8 cellular contexts compared by ENCODE assay signal in genomic region chr5:53479045-53479655, GRCh38. TPM values are rescaled to one million over a fixed set of nuclear protein-coding genes. Genes with fewer than 3 reads are reported as not detected.
DNase-seq lines count a peak whose midpoint lies in the region; ATAC-seq and TF ChIP-seq lines count a peak whose summit lies in the region.

No MANE protein-coding gene starts in this region.

- peaks cover 8% of the 10 kb centered on the region for H3K9me1 ChIP-seq in IMR-90 (ENCODE audit: insufficient read depth, low read length)

- H3K4me1 Mint-ChIP-seq in central memory CD8-positive, alpha-beta T cell: peaks cover 46% of the 10 kb centered on the region
- H3K4me1 Mint-ChIP-seq in naive B cell: peaks cover 33 to 40% (median 38%) of the 10 kb centered on the region in 3 donors

- 0 out of 2 replicates have a peak overlapping the region, but pooled peaks have one; percentile 6 for H3K9ac ChIP-seq in BLaER1
- H3K9ac ChIP-seq in IMR-90 (ENCODE audit: low read depth, low read length): peak overlapping the region; percentile 93
- H3K9ac ChIP-seq in Karpas-422 (ENCODE audit: low read length): no peak overlapping the region

- peaks cover 64% of the 10 kb centered on the region for H3K27me3 ChIP-seq in BLaER1
- no peaks in the 10 kb centered on the region for H3K27me3 ChIP-seq in IMR-90 (ENCODE audit: control insufficient read depth, insufficient read depth, low read length)
- H3K27me3 ChIP-seq in Karpas-422 (ENCODE audit: low read length): no peaks in the 10 kb centered on the region

- peak overlapping the region; percentile 3; the same call in 1 of the 2 replicates for H3K23ac ChIP-seq in IMR-90 (ENCODE audit: low read depth, low read length)

- H3K9me3 Mint-ChIP-seq in central memory CD8-positive, alpha-beta T cell: no peaks in the 10 kb centered on the region
- peaks cover 0 to 4% (median 0%) of the 10 kb centered on the region in 7 donors for H3K9me3 Mint-ChIP-seq in naive B cell

- TF ChIP-seq POLR2A in IMR-90 (IDR thresholded peaks at IDR 0.05; ENCODE audit: low read depth, low read length): peak; percentile 11; the same call in 1 of the 2 replicates

- peak overlapping the region; percentile 72; the same call in 1 of the 2 replicates for H4K5ac ChIP-seq in IMR-90 (ENCODE audit: low read depth, low read length)

- H3K27me3 Mint-ChIP-seq in central memory CD8-positive, alpha-beta T cell: peaks cover 84% of the 10 kb centered on the region
- H3K27me3 Mint-ChIP-seq in naive B cell: peaks cover 46 to 74% (median 63%) of the 10 kb centered on the region in 3 donors

- H2AFZ ChIP-seq in IMR-90 (replicated peaks; ENCODE audit: low read length, poor library complexity) (peak overlapping the region; percentile 90), Karpas-422 (ENCODE audit: low read length) (no peak overlapping the region)

- H3K36me3 Mint-ChIP-seq in central memory CD8-positive, alpha-beta T cell (ENCODE audit: insufficient read depth): peaks cover 12% of the 10 kb centered on the region
- H3K36me3 Mint-ChIP-seq in naive B cell: peaks cover 0 to 16% of the 10 kb centered on the region in 2 donors

- peaks cover 50% of the 10 kb centered on the region for H4K20me1 ChIP-seq in BLaER1
- H4K20me1 ChIP-seq in IMR-90 (ENCODE audit: insufficient read depth, low read length): peaks cover 13% of the 10 kb centered on the region; the same call in 1 of the 2 replicates
- no peaks in the 10 kb centered on the region for H4K20me1 ChIP-seq in Karpas-422 (ENCODE audit: insufficient read depth, low read depth, low read length)

- H2BK120ac ChIP-seq in IMR-90 (ENCODE audit: low read depth, low read length): peak overlapping the region; percentile 93

- H3K14ac ChIP-seq in IMR-90 (replicated peaks; ENCODE audit: low read depth, low read length): peak overlapping the region; percentile 50

- dilution Hi-C loops in IMR-90 (cut with HindIII; ENCODE audit: low sequenced_read_pairs, unreplicated experiment): no loop called here

- H3K4me1 ChIP-seq in BLaER1 (peaks cover 36% of the 10 kb centered on the region), IMR-90 (ENCODE audit: control insufficient read depth, insufficient read depth, low read length) (peaks cover 12% of the 10 kb centered on the region), Karpas-422 (ENCODE audit: low read length) (peaks cover 15% of the 10 kb centered on the region)

- H2BK5ac ChIP-seq in IMR-90 (ENCODE audit: low read depth, low read length, poor library complexity, severe bottlenecking): peak overlapping the region; percentile 82

- ATAC-seq in IMR-90 (ENCODE audit: low read depth): no peak
- ATAC-seq in central memory CD8-positive, alpha-beta T cell (replicated peaks; ENCODE audit: extremely low read depth, poor library complexity, severe bottlenecking): no peak
- ATAC-seq in naive B cell (ENCODE audit: low read depth in 2 of 2): no peak
- ATAC-seq in GM19463 (IDR thresholded peaks at IDR 0.05; ENCODE audit: unreplicated experiment): no peak
- no peak for ATAC-seq in GM19455 (IDR thresholded peaks at IDR 0.05; ENCODE audit: unreplicated experiment)

- H3K27ac ChIP-seq in BLaER1 (no peak overlapping the region), IMR-90 (ENCODE audit: insufficient read depth, low read length) (peak overlapping the region; percentile 94), Karpas-422 (ENCODE audit: low read length) (no peak overlapping the region)

- H2AK5ac ChIP-seq in IMR-90 (ENCODE audit: low read depth, low read length): no peak overlapping the region

- peak overlapping the region; percentile 89 for H3K4me3 Mint-ChIP-seq in central memory CD8-positive, alpha-beta T cell
- peak overlapping the region; percentile 79 to 96 (median 91) for H3K4me3 Mint-ChIP-seq in naive B cell

- H2BK15ac ChIP-seq in IMR-90 (ENCODE audit: low read depth, low read length): no peak overlapping the region

- H3K4me3 ChIP-seq in BLaER1 (peak overlapping the region; percentile 66), IMR-90 (ENCODE audit: insufficient read depth, low read depth, low read length) (peak overlapping the region; percentile 100), Karpas-422 (ENCODE audit: low read length) (no peak overlapping the region)

- intact Hi-C loops in IMR-90 (cut with micrococcal nuclease): loop anchor here (2.0 to 5.0 kb wide), 6 partner anchors 48 to 608 kb away; no protein-coding TSS in a partner anchor

- in situ Hi-C loops in IMR-90 (cut with MboI; ENCODE audit: low sequenced_read_pairs): loop anchor here (10.0 kb wide), 1 partner anchor 314 kb away; no protein-coding TSS in a partner anchor

- POLR2A ChIA-PET in IMR-90 (lab: Charles Lee; ENCODE audit: unreplicated experiment): no interaction called here

- no TSS peak for BruUV-seq in IMR-90 (replicated peaks; lab: Mats Ljungman, UMichigan)

- H3K9me2 ChIP-seq in Karpas-422 (replicated peaks; ENCODE audit: insufficient read depth, low read length): no peaks in the 10 kb centered on the region

- H4K91ac ChIP-seq in IMR-90 (ENCODE audit: insufficient read depth, low read depth, low read length): peak overlapping the region; percentile 45

- H3K36me3 ChIP-seq in BLaER1: no peaks in the 10 kb centered on the region
- peaks cover 16% of the 10 kb centered on the region for H3K36me3 ChIP-seq in IMR-90 (ENCODE audit: control insufficient read depth, insufficient read depth, low read length)
- no peaks in the 10 kb centered on the region for H3K36me3 ChIP-seq in Karpas-422 (ENCODE audit: insufficient read depth, low read length)

- peaks cover 10 to 28% of the 10 kb centered on the region in 2 experiments for H3K79me1 ChIP-seq in IMR-90 (ENCODE audit: low read depth in 1 of 2, low read length in 2 of 2)

- WGBS in IMR-90 (ENCODE audit: extremely low coverage in 2 of 2, insufficient read length in 1 of 2), 2 experiments: 0% methylated on average over 8 of the region's 17 CpGs; no CpG with 5 or more reads in 1 of the 2 experiments

- peak overlapping the region; percentile 25 for H3K4ac ChIP-seq in IMR-90 (ENCODE audit: low read depth, low read length)

- TF ChIP-seq CTCF in IMR-90 (conservative IDR thresholded peaks at IDR 0.05; ENCODE audit: low read depth, low read length): no peak

- H2BK20ac ChIP-seq in IMR-90 (ENCODE audit: low read depth, low read length): peak overlapping the region; percentile 2; the same call in 1 of the 2 replicates

- DNase-seq in IMR-90 (peak; percentile 48), naive B cell (no peak), Karpas-422 (no peak)
- DNase-seq in central memory CD8-positive, alpha-beta T cell (ENCODE audit: low spot score in 2 of 2): no peak
- DNase-seq in stimulated activated CD4-positive, alpha-beta T cell treated with anti-CD3 and anti-CD28 coated beads, Interleukin-15, amount 100 ng/mL, for 24 hours: no peak

- H3K4me2 ChIP-seq in BLaER1 (peak overlapping the region; percentile 86), IMR-90 (ENCODE audit: low read depth, low read length) (peak overlapping the region; percentile 96), Karpas-422 (ENCODE audit: low read depth, low read length, poor library complexity, severe bottlenecking) (no peak overlapping the region)

- CTCF ChIA-PET in IMR-90 (lab: Yijun Ruan, JAX): no interaction called here

- no peaks in the 10 kb centered on the region for H3K79me2 ChIP-seq in Karpas-422 (ENCODE audit: low read length)

- peak overlapping the region; percentile 60 for H3K56ac ChIP-seq in IMR-90 (ENCODE audit: extremely low read depth, insufficient read depth, low read length)

- no peak for TF ChIP-seq RAD21 in IMR-90 (IDR thresholded peaks at IDR 0.05; ENCODE audit: low read length)

- peak overlapping the region; percentile 42 for H3K27ac Mint-ChIP-seq in central memory CD8-positive, alpha-beta T cell (ENCODE audit: low read depth)
- H3K27ac Mint-ChIP-seq in naive B cell: peak overlapping the region in 4 of 6 donors; percentile 51 to 90 (median 74)

- no peaks in the 10 kb centered on the region for H3K9me3 ChIP-seq in BLaER1
- no peaks in the 10 kb centered on the region for H3K9me3 ChIP-seq in IMR-90 (ENCODE audit: control insufficient read depth, insufficient read depth, low read length)
- no peaks in the 10 kb centered on the region for H3K9me3 ChIP-seq in Karpas-422 (ENCODE audit: low read length)

- peak overlapping the region; percentile 83 for H3K18ac ChIP-seq in IMR-90 (ENCODE audit: low read depth, low read length)

- peak overlapping the region; percentile 6 for H2AK9ac ChIP-seq in IMR-90 (replicated peaks; ENCODE audit: low read depth, low read length, poor library complexity)

- H4K8ac ChIP-seq in IMR-90 (ENCODE audit: low read depth in 2 of 2, low read length in 2 of 2): peak overlapping the region; percentile 22 to 71

TF ChIP-seq in IMR-90, 13 proteins besides CTCF, POLR2A, EP300 and RAD21:
- TF ChIP-seq, protein P1, sequence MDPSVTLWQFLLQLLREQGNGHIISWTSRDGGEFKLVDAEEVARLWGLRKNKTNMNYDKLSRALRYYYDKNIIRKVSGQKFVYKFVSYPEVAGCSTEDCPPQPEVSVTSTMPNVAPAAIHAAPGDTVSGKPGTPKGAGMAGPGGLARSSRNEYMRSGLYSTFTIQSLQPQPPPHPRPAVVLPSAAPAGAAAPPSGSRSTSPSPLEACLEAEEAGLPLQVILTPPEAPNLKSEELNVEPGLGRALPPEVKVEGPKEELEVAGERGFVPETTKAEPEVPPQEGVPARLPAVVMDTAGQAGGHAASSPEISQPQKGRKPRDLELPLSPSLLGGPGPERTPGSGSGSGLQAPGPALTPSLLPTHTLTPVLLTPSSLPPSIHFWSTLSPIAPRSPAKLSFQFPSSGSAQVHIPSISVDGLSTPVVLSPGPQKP (IDR thresholded peaks at IDR 0.05; ENCODE audit: borderline replicate concordance, low read depth, low read length): no peak
- TF ChIP-seq RFX5 (IDR thresholded peaks at IDR 0.05; ENCODE audit: low read depth, low read length) (no peak), BHLHE40 (IDR thresholded peaks at IDR 0.05; ENCODE audit: low read depth, low read length) (no peak; the same call in 1 of the 2 replicates), CEBPB (IDR thresholded peaks at IDR 0.05; ENCODE audit: low read depth, low read length) (peak; percentile 89), USF2 (IDR thresholded peaks at IDR 0.05; ENCODE audit: low read depth, low read length) (no peak)

RNA-seq across cellular contexts. Expression of gene FST, which starts 1.3 kb away (rescaled TPM):
- total RNA-seq in IMR-90 (2012; rRNA removed): 141 and 187 TPM in 2 replicates
- polyA plus RNA-seq in IMR-90 (2012; rRNA removed): 195 and 238 TPM in 2 replicates
- 61.8 and 174 TPM in 2 replicates for polyA plus RNA-seq in IMR-90 (2012; cell fraction: cytosol; rRNA removed)
- polyA plus RNA-seq in IMR-90 (2012; cell fraction: nucleus; rRNA removed; ENCODE audit: low replicate concordance): 146 and 220 TPM in 2 replicates
- polyA plus RNA-seq in naive B cell (ENCODE audit: low read depth in 6 of 6): not detected
- not detected in 2 replicates for total RNA-seq in Karpas-422 (2014; rRNA removed; shearing (Covaris generic); ENCODE audit: low replicate concordance)

Comparison
In these comparisons a context has a peak if more than half of its experiments do, and no peak if none do; other contexts are left out.
1. RNA of gene FST, which starts 1.3 kb away (total RNA-seq): 141 to 187 TPM in IMR-90; not detected in Karpas-422; every median in the first group is over 100 times any median in the second.